Comparison of ENCODE assay signal across 5 cellular contexts in genomic region chr15:76887280-76888141, GRCh38. TPM values are rescaled to one million over a fixed set of nuclear protein-coding genes. Genes with fewer than 3 reads are reported as not detected.
DNase-seq lines count a peak whose midpoint lies in the region; ATAC-seq, FAIRE-seq and TF ChIP-seq lines count a peak whose summit lies in the region.
"Not testable (repeated sequence)": the region's sequence is repeated elsewhere in the genome, so short reads cannot be mapped to it uniquely, and the experiment has no call there.

No MANE protein-coding gene starts in this region.

- H3K4me3 ChIP-seq in HepG2 (replicated peaks in 1 of 3; ENCODE audit: insufficient read depth in 1 of 3, low read depth in 2 of 3, low read length in 3 of 3) (peak overlapping the region; percentile 34 to 52 (median 47); a peak in 5 of 6 replicates), neuronal stem cell (ENCODE audit: low read length in 2 of 2) (peak overlapping the region in 1 of 2 donors; percentile 16)
- not testable (repeated sequence) for H3K4me3 ChIP-seq in prostate gland

- intact Hi-C loops in Right ventricle myocardium inferior (cut with DNase I); prostate gland (cut with DNase I): not testable (repeated sequence)
- intact Hi-C loops in HepG2 (cut with micrococcal nuclease; ENCODE audit: unreplicated experiment): loop anchor here (5.0 kb wide), 1 partner anchor 50 kb away; no protein-coding TSS in a partner anchor

- not testable (repeated sequence) for TF ChIP-seq POLR2A in HepG2 (IDR thresholded peaks at IDR 0.05; ENCODE audit: insufficient read depth in 1 of 2, low read depth in 2 of 2, low read length in 2 of 2); prostate gland (IDR thresholded peaks at IDR 0.05)

- peaks cover 17% of the 10 kb centered on the region for H3K4me1 ChIP-seq in HepG2 (ENCODE audit: insufficient read depth, low read length)
- not testable (repeated sequence) for H3K4me1 ChIP-seq in neuronal stem cell (ENCODE audit: control insufficient read depth in 2 of 2, insufficient read depth in 1 of 2, low read depth in 1 of 2, low read length in 2 of 2); prostate gland (replicated peaks)

- not testable (repeated sequence) for H2BK5ac ChIP-seq in neuronal stem cell (ENCODE audit: low read length)

- H3K23ac ChIP-seq in neuronal stem cell (ENCODE audit: low read depth, low read length, poor library complexity): peak overlapping the region; percentile 65

- not testable (repeated sequence) for H3K27me3 Mint-ChIP-seq in activated CD4-positive, alpha-beta T cell treated with anti-CD3 and anti-CD28 coated beads, Interleukin-2, amount 10 ng/mL, durations not matched to agents 7 days and 5 days

- H3K9ac ChIP-seq in HepG2 (ENCODE audit: insufficient read depth, low read depth, low read length): peak overlapping the region; percentile 1; the same call in 1 of the 2 replicates
- not testable (repeated sequence) for H3K9ac ChIP-seq in neuronal stem cell (ENCODE audit: low read depth, low read length, poor library complexity)

- POLR2A ChIA-PET in activated CD4-positive, alpha-beta T cell treated with anti-CD3 and anti-CD28 coated beads, Interleukin-2, amount 10 ng/mL, durations not matched to agents 7 days and 5 days (lab: Charles Lee): not testable (repeated sequence)
- POLR2A ChIA-PET in HepG2 (lab: Yijun Ruan, JAX): interaction anchor here (0.8 to 1.7 kb wide), 5 partner anchors 14 to 551 kb away, joined by 3 to 7 read pairs (median 4); partner anchors contain the start of genes ISL2, RCN2 and SCAPER

- H3K4me1 Mint-ChIP-seq in activated CD4-positive, alpha-beta T cell treated with anti-CD3 and anti-CD28 coated beads, Interleukin-2, amount 10 ng/mL, durations not matched to agents 7 days and 5 days: not testable (repeated sequence)

- in situ Hi-C loops in HepG2 (cut with HindIII; ENCODE audit: extremely low pct_ligation_motif_present, low pct_unique_long_range_greater_than_20kb): not testable (repeated sequence)

- WGBS in HepG2 (ENCODE audit: low lambda C conversion rate): 30% methylated on average over 2 of the region's 14 CpGs
- WGBS in neuronal stem cell (ENCODE audit: extremely low coverage in 2 of 2, insufficient read length in 2 of 2, insufficient replicate concordance in 1 of 2), 2 donors: no CpG with 5 or more reads among the region's 14 CpGs
- 74% methylated on average over 14 of the region's 14 CpGs for WGBS in prostate gland

- not testable (repeated sequence) for H4K8ac ChIP-seq in neuronal stem cell (ENCODE audit: low read depth, low read length)

- not testable (repeated sequence) for H2AFZ ChIP-seq in HepG2 (ENCODE audit: low read length); neuronal stem cell (ENCODE audit: low read length)

- not testable (repeated sequence) for TF ChIP-seq RAD21 in HepG2 (CRISPR knock-in tag; IDR thresholded peaks at IDR 0.05)

- H2AK5ac ChIP-seq in neuronal stem cell (ENCODE audit: low read depth, low read length): not testable (repeated sequence)

- not testable (repeated sequence) for H3K79me1 ChIP-seq in neuronal stem cell (ENCODE audit: low read depth, low read length)

- peaks cover 20% of the 10 kb centered on the region for H3K9me3 Mint-ChIP-seq in activated CD4-positive, alpha-beta T cell treated with anti-CD3 and anti-CD28 coated beads, Interleukin-2, amount 10 ng/mL, durations not matched to agents 7 days and 5 days

- not testable (repeated sequence) for H3K27me3 ChIP-seq in HepG2 (ENCODE audit: control insufficient read depth in 1 of 2, insufficient read depth in 2 of 2, low read length in 2 of 2); neuronal stem cell (ENCODE audit: control insufficient read depth in 3 of 3, insufficient read depth in 3 of 3, low read depth in 1 of 3, low read length in 3 of 3); prostate gland (replicated peaks; ENCODE audit: insufficient read depth)

- not testable (repeated sequence) for DNase-seq in activated CD4-positive, alpha-beta T cell treated with anti-CD3 and anti-CD28 coated beads, Interleukin-2, amount 10 ng/mL, durations not matched to agents 7 days and 5 days; neuronal stem cell (ENCODE audit: low spot score)
- DNase-seq in Right ventricle myocardium inferior (ENCODE audit: missing footprints) (peak; percentile 62), HepG2 (ENCODE audit: low spot score) (peak; percentile 71), prostate gland (ENCODE audit: low spot score) (peak; percentile 5)

- CTCF ChIA-PET in activated CD4-positive, alpha-beta T cell treated with anti-CD3 and anti-CD28 coated beads, Interleukin-2, amount 10 ng/mL, durations not matched to agents 7 days and 5 days (lab: Charles Lee): interaction anchor here (0.9 kb wide), 1 partner anchor 610 kb away, joined by 4 read pairs; no protein-coding TSS in a partner anchor
- CTCF ChIA-PET in HepG2 (lab: Yijun Ruan, JAX; ENCODE audit: low intra/inter-chr PET ratio, low total read pairs): not testable (repeated sequence)

- not testable (repeated sequence) for H2BK15ac ChIP-seq in neuronal stem cell (ENCODE audit: low read length)

- not testable (repeated sequence) for H2BK120ac ChIP-seq in neuronal stem cell (ENCODE audit: low read depth, low read length)

- FAIRE-seq in HepG2 (lab: Jason Lieb, UNC): peak; percentile 15

- H3K27ac ChIP-seq in HepG2 (ENCODE audit: extremely low read length, insufficient read depth, low read length): peak overlapping the region; percentile 24
- H3K27ac ChIP-seq in neuronal stem cell (replicated peaks; ENCODE audit: low read length); prostate gland: not testable (repeated sequence)

- H3K18ac ChIP-seq in neuronal stem cell (ENCODE audit: low read length): peak overlapping the region; percentile 19

- H3K4ac ChIP-seq in neuronal stem cell (ENCODE audit: low read length): not testable (repeated sequence)

- H4K20me1 ChIP-seq in HepG2 (ENCODE audit: insufficient read depth, low read length): not testable (repeated sequence)

- H2BK12ac ChIP-seq in neuronal stem cell (ENCODE audit: low read length): not testable (repeated sequence)

- H3K27ac Mint-ChIP-seq in activated CD4-positive, alpha-beta T cell treated with anti-CD3 and anti-CD28 coated beads, Interleukin-2, amount 10 ng/mL, durations not matched to agents 7 days and 5 days: peak overlapping the region; percentile 7

- not testable (repeated sequence) for H3K36me3 ChIP-seq in HepG2 (replicated peaks in 1 of 2; ENCODE audit: control insufficient read depth in 1 of 2, insufficient read depth in 2 of 2, low read length in 2 of 2); neuronal stem cell (replicated peaks in 1 of 2; ENCODE audit: control insufficient read depth in 2 of 2, insufficient read depth in 2 of 2, low read length in 2 of 2); prostate gland

- not testable (repeated sequence) for TF ChIP-seq EP300 in HepG2 (IDR thresholded peaks at IDR 0.05; ENCODE audit: low read depth in 2 of 2, low read length in 2 of 2); HepG2 (CRISPR knock-in tag; IDR thresholded peaks at IDR 0.05; ENCODE audit: borderline replicate concordance)

- not testable (repeated sequence) for H3K79me2 ChIP-seq in HepG2 (ENCODE audit: insufficient read depth, low read length)

- peak overlapping the region; percentile 70 for H3K4me2 ChIP-seq in HepG2 (ENCODE audit: low read depth, low read length)
- H3K4me2 ChIP-seq in neuronal stem cell (ENCODE audit: insufficient read depth, low read length, poor library complexity, severe bottlenecking): not testable (repeated sequence)

- ATAC-seq in Right ventricle myocardium inferior: not testable (repeated sequence)
- peak; percentile 99 for ATAC-seq in HepG2

- not testable (repeated sequence) for H4K91ac ChIP-seq in neuronal stem cell (ENCODE audit: low read depth, low read length, poor library complexity)

- BruUV-seq in HepG2 (replicated peaks; lab: Mats Ljungman, UMichigan): not testable (repeated sequence)

- not testable (repeated sequence) for H3K4me3 Mint-ChIP-seq in activated CD4-positive, alpha-beta T cell treated with anti-CD3 and anti-CD28 coated beads, Interleukin-2, amount 10 ng/mL, durations not matched to agents 7 days and 5 days

- not testable (repeated sequence) for TF ChIP-seq CTCF in HepG2 (CRISPR knock-in tag; IDR thresholded peaks at IDR 0.05); prostate gland (IDR thresholded peaks at IDR 0.05)

- not testable (repeated sequence) for H3K9me3 ChIP-seq in HepG2 (ENCODE audit: low read length); neuronal stem cell (replicated peaks in 1 of 2; ENCODE audit: control insufficient read depth in 2 of 2, insufficient read depth in 1 of 2, low read depth in 1 of 2, low read length in 2 of 2); prostate gland

- H3K36me3 Mint-ChIP-seq in activated CD4-positive, alpha-beta T cell treated with anti-CD3 and anti-CD28 coated beads, Interleukin-2, amount 10 ng/mL, durations not matched to agents 7 days and 5 days (ENCODE audit: low read depth): peaks cover 41% of the 10 kb centered on the region

- not testable (repeated sequence) for H3K14ac ChIP-seq in neuronal stem cell (ENCODE audit: low read length)

RNA-seq across cellular contexts. Expression of gene SCAPER, which starts 17.6 kb away (rescaled TPM):
- 10 to 100 TPM; 28.1 to 28.6 TPM for total RNA-seq in activated CD4-positive, alpha-beta T cell treated with anti-CD3 and anti-CD28 coated beads, Interleukin-2, amount 10 ng/mL, durations not matched to agents 7 days and 5 days
- total RNA-seq in Right ventricle myocardium inferior: 47.6 TPM
- 7.6 and 10.5 TPM in 2 replicates for total RNA-seq in HepG2 (2016; rRNA removed; fragmentation: Illumina TruSeq; extraction: Trizol)
- total RNA-seq in HepG2 (2016; cell fraction: cytosol; rRNA removed; fragmentation: Illumina TruSeq; extraction: Trizol; ENCODE audit: low read depth): 6.6 and 9.4 TPM in 2 replicates
- total RNA-seq in HepG2 (2016; cell fraction: insoluble cytoplasmic fraction; rRNA removed; fragmentation: Illumina TruSeq; extraction: Trizol): 8.7 and 9.2 TPM in 2 replicates
- 4.7 and 6.7 TPM in 2 replicates for total RNA-seq in HepG2 (2016; cell fraction: membrane; rRNA removed; fragmentation: Illumina TruSeq; extraction: Trizol)
- total RNA-seq in HepG2 (2016; cell fraction: nucleus; rRNA removed; fragmentation: Illumina TruSeq; extraction: Trizol): 25.1 and 30.0 TPM in 2 replicates
- polyA plus RNA-seq in HepG2 (2011; rRNA removed): 4.3 and 4.5 TPM in 2 replicates
- polyA plus RNA-seq in HepG2 (2011; cell fraction: cytosol; rRNA removed): 2.7 and 3.3 TPM in 2 replicates
- 2.9 and 6.5 TPM in 2 replicates for polyA plus RNA-seq in HepG2 (2011; cell fraction: nucleus; rRNA removed)
- 6.4 and 7.5 TPM in 2 replicates for polyA plus RNA-seq in HepG2 (2012)
- 0.32 and 0.43 TPM in 2 replicates for polyA plus RNA-seq in HepG2 (2016; cell fraction: cytosol; fragmentation: Illumina TruSeq; extraction: Trizol; ENCODE audit: low read depth)
- 6.7 and 7.6 TPM in 2 replicates for polyA plus RNA-seq in HepG2 (2016; cell fraction: insoluble cytoplasmic fraction; fragmentation: Illumina TruSeq; extraction: Trizol; ENCODE audit: low read depth)
- polyA plus RNA-seq in HepG2 (2016; cell fraction: membrane; fragmentation: Illumina TruSeq; extraction: Trizol; ENCODE audit: low read depth): 0.85 and 2.0 TPM in 2 replicates
- 6.0 and 6.4 TPM in 2 replicates for polyA plus RNA-seq in HepG2 (2016; cell fraction: nucleus; fragmentation: Illumina TruSeq; extraction: Trizol; ENCODE audit: insufficient read depth, low read depth)
- 4.5 and 5.0 TPM in 2 replicates for polyA minus RNA-seq in HepG2 (2011; rRNA and poly(A)+ RNA removed; ENCODE audit: low replicate concordance)
- polyA minus RNA-seq in HepG2 (2011; cell fraction: cytosol; rRNA and poly(A)+ RNA removed): 5.5 and 6.4 TPM in 2 replicates
- polyA minus RNA-seq in HepG2 (2011; cell fraction: nucleus; rRNA and poly(A)+ RNA removed): 36.1 and 39.0 TPM in 2 replicates
- 7.7 TPM for polyA plus RNA-seq in neuronal stem cell (2013, experiment 1 of 2)
- 7.7 TPM for polyA plus RNA-seq in neuronal stem cell (2013, experiment 2 of 2)
- total RNA-seq in prostate gland: 10 to 100 TPM; 19.1 to 38.9 TPM

RNA-seq across cellular contexts. Expression of gene RCN2, which starts 44.0 kb away (rescaled TPM):
- total RNA-seq in activated CD4-positive, alpha-beta T cell treated with anti-CD3 and anti-CD28 coated beads, Interleukin-2, amount 10 ng/mL, durations not matched to agents 7 days and 5 days: 10 to 100 TPM; 23.2 to 26.8 TPM
- 22.2 TPM for total RNA-seq in Right ventricle myocardium inferior
- total RNA-seq in HepG2 (2016; rRNA removed; fragmentation: Illumina TruSeq; extraction: Trizol): 62.3 and 89.0 TPM in 2 replicates
- 38.4 and 44.7 TPM in 2 replicates for total RNA-seq in HepG2 (2016; cell fraction: cytosol; rRNA removed; fragmentation: Illumina TruSeq; extraction: Trizol; ENCODE audit: low read depth)
- 61.6 and 95.0 TPM in 2 replicates for total RNA-seq in HepG2 (2016; cell fraction: insoluble cytoplasmic fraction; rRNA removed; fragmentation: Illumina TruSeq; extraction: Trizol)
- total RNA-seq in HepG2 (2016; cell fraction: membrane; rRNA removed; fragmentation: Illumina TruSeq; extraction: Trizol): 74.7 and 94.1 TPM in 2 replicates
- 78.6 and 95.6 TPM in 2 replicates for total RNA-seq in HepG2 (2016; cell fraction: nucleus; rRNA removed; fragmentation: Illumina TruSeq; extraction: Trizol)
- polyA plus RNA-seq in HepG2 (2011; rRNA removed): 57.4 and 84.4 TPM in 2 replicates
- polyA plus RNA-seq in HepG2 (2011; cell fraction: cytosol; rRNA removed): 33.0 and 44.7 TPM in 2 replicates
- polyA plus RNA-seq in HepG2 (2011; cell fraction: nucleus; rRNA removed): 16.7 and 20.6 TPM in 2 replicates
- polyA plus RNA-seq in HepG2 (2012): 42.9 and 56.2 TPM in 2 replicates
- polyA plus RNA-seq in HepG2 (2016; cell fraction: cytosol; fragmentation: Illumina TruSeq; extraction: Trizol; ENCODE audit: low read depth): 79.6 and 84.5 TPM in 2 replicates
- 90.9 and 101 TPM in 2 replicates for polyA plus RNA-seq in HepG2 (2016; cell fraction: insoluble cytoplasmic fraction; fragmentation: Illumina TruSeq; extraction: Trizol; ENCODE audit: low read depth)
- polyA plus RNA-seq in HepG2 (2016; cell fraction: membrane; fragmentation: Illumina TruSeq; extraction: Trizol; ENCODE audit: low read depth): 107 and 109 TPM in 2 replicates
- 183 and 188 TPM in 2 replicates for polyA plus RNA-seq in HepG2 (2016; cell fraction: nucleus; fragmentation: Illumina TruSeq; extraction: Trizol; ENCODE audit: insufficient read depth, low read depth)
- polyA minus RNA-seq in HepG2 (2011; rRNA and poly(A)+ RNA removed; ENCODE audit: low replicate concordance): 4.9 and 5.6 TPM in 2 replicates
- polyA minus RNA-seq in HepG2 (2011; cell fraction: cytosol; rRNA and poly(A)+ RNA removed): 27.7 and 30.6 TPM in 2 replicates
- 18.3 and 20.5 TPM in 2 replicates for polyA minus RNA-seq in HepG2 (2011; cell fraction: nucleus; rRNA and poly(A)+ RNA removed)
- polyA plus RNA-seq in neuronal stem cell (2013, experiment 1 of 2): 246 TPM
- 252 TPM for polyA plus RNA-seq in neuronal stem cell (2013, experiment 2 of 2)
- 10 to 100 TPM; 31.4 to 49.5 TPM for total RNA-seq in prostate gland
